In genomic region chr5:79399046-79399445, GRCh38 we compare ENCODE assay signal across 27 cellular contexts.
"Had no signal": no experiment of that assay in that cellular context is flagged by ENCODE, and none has a peak within 500 bp of the region (broad histone marks: within the 10 kb centered on the region; RNA-seq: fewer than 3 reads in every experiment).

No MANE protein-coding gene starts in this region.

- H3K27me3 Mint-ChIP-seq: memory B cell; naive thymus-derived CD4-positive, alpha-beta T cell; progenitor cell of endocrine pancreas; stimulated activated naive B cell treated with anti-CD40 and anti-IgM and Interleukin-4, amounts not matched to agents 10 μg/mL and 1 μg/mL and 100 μg/mL, for 72 hours had no signal

- H3K36me3 ChIP-seq: ovary, transverse colon, upper lobe of right lung had no signal

- H3K27ac Mint-ChIP-seq: immature natural killer cell; memory B cell; naive thymus-derived CD4-positive, alpha-beta T cell; natural killer cell treated with Interleukin-12 subunit alpha and Interleukin-12 subunit beta and Interleukin-15 and Interleukin-18, amount 100 ng/mL, for 72 hours; stimulated activated naive B cell treated with anti-CD40 and anti-IgM and Interleukin-4, amounts not matched to agents 10 μg/mL and 1 μg/mL and 100 μg/mL, for 72 hours had no signal

- H3K4me3 ChIP-seq: left ventricle myocardium inferior, lung, mucosa of descending colon, ovary, skin epidermis, stomach, testis, thyroid gland, transverse colon, upper lobe of right lung had no signal

- H3K27me3 ChIP-seq: ovary, stomach, testis, thyroid gland, transverse colon, upper lobe of right lung had no signal

- FAIRE-seq: islet of Langerhans, urothelium cell line had no signal

- H3K4me1 ChIP-seq: left ventricle myocardium inferior, stomach, testis, transverse colon, upper lobe of right lung had no signal

- H3K36me3 Mint-ChIP-seq: natural killer cell treated with Interleukin-12 subunit alpha and Interleukin-12 subunit beta and Interleukin-15 and Interleukin-18, amount 100 ng/mL, for 72 hours had no signal

- H3K27ac ChIP-seq: left ventricle myocardium inferior, ovary, skin epidermis, stomach, testis, thyroid gland, transverse colon, upper lobe of right lung had no signal

- DNase-seq: hypothalamus; immature natural killer cell; left ventricle myocardium inferior; midbrain; mucosa of descending colon; naive thymus-derived CD4-positive, alpha-beta T cell; ovary; retina; right cardiac atrium; stimulated activated CD4-positive, alpha-beta T cell treated with anti-CD3 and anti-CD28 coated beads, Interleukin-12 subunit alpha, Interleukin-12 subunit beta, amount 100 ng/mL, for 4 hours; stimulated activated CD4-positive, alpha-beta T cell treated with anti-CD3 and anti-CD28 coated beads, Interleukin-15, amount 100 ng/mL, for 24 hours; stimulated activated CD4-positive, alpha-beta T cell treated with anti-CD3 and anti-CD28 coated beads, Interleukin-2, amount 100 ng/mL, for 24 hours; stimulated activated CD4-positive, alpha-beta T cell treated with anti-CD3 and anti-CD28 coated beads, Interleukin-4, amount 100 ng/mL, for 1 hour; stimulated activated naive B cell treated with anti-CD40 and anti-IgM and Interleukin-4, amounts not matched to agents 10 μg/mL and 1 μg/mL and 100 μg/mL, for 72 hours; stimulated activated naive CD8-positive, alpha-beta T cell treated with anti-CD3 and anti-CD28 coated beads, Interleukin-15, Interleukin-2, amounts not matched to agents 100 U/mL and 50 U/mL, for 24 hours; stomach; testis; thyroid gland; transverse colon; upper lobe of right lung had no signal

- H3K4me1 Mint-ChIP-seq: immature natural killer cell; memory B cell; naive thymus-derived CD4-positive, alpha-beta T cell; stimulated activated naive B cell treated with anti-CD40 and anti-IgM and Interleukin-4, amounts not matched to agents 10 μg/mL and 1 μg/mL and 100 μg/mL, for 72 hours had no signal

- H3K9me3 ChIP-seq: left ventricle myocardium inferior, mucosa of descending colon, ovary, stomach, testis, thyroid gland, transverse colon, upper lobe of right lung had no signal

- H3K9me3 Mint-ChIP-seq: immature natural killer cell; memory B cell; natural killer cell treated with Interleukin-12 subunit alpha and Interleukin-12 subunit beta and Interleukin-15 and Interleukin-18, amount 100 ng/mL, for 72 hours; stimulated activated naive B cell treated with anti-CD40 and anti-IgM and Interleukin-4, amounts not matched to agents 10 μg/mL and 1 μg/mL and 100 μg/mL, for 72 hours had no signal

- H3K4me3 Mint-ChIP-seq: immature natural killer cell; memory B cell; naive thymus-derived CD4-positive, alpha-beta T cell; natural killer cell treated with Interleukin-12 subunit alpha and Interleukin-12 subunit beta and Interleukin-15 and Interleukin-18, amount 100 ng/mL, for 72 hours; stimulated activated naive B cell treated with anti-CD40 and anti-IgM and Interleukin-4, amounts not matched to agents 10 μg/mL and 1 μg/mL and 100 μg/mL, for 72 hours had no signal
